In the genomic region with DNA sequence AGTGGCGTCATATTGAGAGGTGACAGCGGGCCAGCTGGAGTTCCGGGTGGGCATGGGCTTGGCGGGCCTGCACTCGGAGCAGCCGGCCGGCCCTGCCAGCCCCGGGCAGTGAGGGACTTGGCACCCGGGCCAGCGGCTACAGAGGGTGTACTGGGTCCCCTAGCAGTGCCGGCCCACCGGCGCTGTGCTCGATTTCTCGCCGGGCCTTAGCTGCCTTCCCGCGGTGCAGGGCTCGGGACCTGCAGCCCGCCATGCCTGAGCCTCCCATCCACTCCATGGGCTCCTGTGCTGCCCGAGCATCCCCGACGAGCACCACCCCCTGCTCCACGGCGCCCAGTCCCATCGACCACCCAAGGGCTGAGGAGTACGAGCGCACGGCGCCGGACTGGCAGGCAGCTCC, we compare ENCODE assay signal across 8 cellular contexts. TPM values are rescaled to one million over a fixed set of nuclear protein-coding genes. Genes with fewer than 3 reads are reported as not detected.
A peak's percentile ranks its signal among the peaks of the same experiment; 100 is the strongest.
DNase-seq lines count a peak whose midpoint lies in the region; ATAC-seq, FAIRE-seq and TF ChIP-seq lines count a peak whose summit lies in the region.
"Not testable (repeated sequence)": the region's sequence is repeated elsewhere in the genome, so short reads cannot be mapped to it uniquely, and the experiment has no call there.

No MANE protein-coding gene starts in this region.

- POLR2A ChIA-PET in A673 (lab: Charles Lee; ENCODE audit: low non-redundant PET); activated CD4-positive, alpha-beta T cell treated with anti-CD3 and anti-CD28 coated beads, Interleukin-2, amount 10 ng/mL, durations not matched to agents 7 days and 5 days (lab: Charles Lee): not testable (repeated sequence)

- dilution Hi-C loops in keratinocyte (cut with MboI; ENCODE audit: extremely low pct_ligation_motif_present, low sequenced_read_pairs), result not testable (repeated sequence)

- intact Hi-C loops in A673 (cut with micrococcal nuclease; ENCODE audit: unreplicated experiment), result not testable (repeated sequence)
- intact Hi-C loops in dorsolateral prefrontal cortex (cut with DNase I), result loop anchor here (2.0 to 5.0 kb wide), 3 partner anchors 35 to 67 kb away; partner anchors contain the start of gene MRPL19 (in 1 of the 2)

- H2BK20ac ChIP-seq in H9 (ENCODE audit: low read depth, low read length, poor library complexity, severe bottlenecking), result not testable (repeated sequence)

- H3K14ac ChIP-seq in H9 (ENCODE audit: insufficient read depth, low read length), result not testable (repeated sequence)

- not testable (repeated sequence) for H3K79me2 ChIP-seq in H9 (ENCODE audit: insufficient read depth, low read length); keratinocyte (ENCODE audit: control insufficient read depth, insufficient read depth, low read length); parathyroid adenoma
- peaks cover 41% of the 10 kb centered on the region for H3K79me2 ChIP-seq in OCI-LY3 (ENCODE audit: low read length)

- H3K27me3 ChIP-seq in A673 (replicated peaks; ENCODE audit: insufficient read depth, low read depth, low read length, poor library complexity); H9 (ENCODE audit: insufficient read depth, low read length); OCI-LY3 (ENCODE audit: low read depth, low read length); dorsolateral prefrontal cortex; keratinocyte (ENCODE audit: control insufficient read depth, extremely low read depth, insufficient read depth, low read length); parathyroid adenoma (ENCODE audit: control insufficient read depth, insufficient read depth, low read length): not testable (repeated sequence)

- not testable (repeated sequence) for H3K27ac ChIP-seq in A673 (ENCODE audit: low read depth, low read length, poor library complexity, severe bottlenecking); H9 (ENCODE audit: insufficient read length, low read depth, low read length); keratinocyte (ENCODE audit: control insufficient read depth, insufficient read depth, low read length)
- H3K27ac ChIP-seq in OCI-LY3 (ENCODE audit: low read length), result peak overlapping the region; percentile 94
- H3K27ac ChIP-seq in dorsolateral prefrontal cortex, result peak overlapping the region in 34 of 59 donors; percentile 81 to 97 (median 91)
- peak overlapping the region; percentile 75 for H3K27ac ChIP-seq in parathyroid adenoma

- not testable (repeated sequence) for H3K9ac ChIP-seq in H9 (ENCODE audit: extremely low read depth, insufficient read length, low read length); keratinocyte (ENCODE audit: control insufficient read depth, extremely low read depth, insufficient read depth, low read length); parathyroid adenoma
- peak overlapping the region; percentile 81 for H3K9ac ChIP-seq in OCI-LY3 (ENCODE audit: low read length)

- not testable (repeated sequence) for H3K9me3 ChIP-seq in A673 (ENCODE audit: low read depth, low read length, poor library complexity, severe bottlenecking); H9 (ENCODE audit: control insufficient read depth, low read depth, low read length); OCI-LY3 (ENCODE audit: insufficient read depth, low read length); keratinocyte (ENCODE audit: control insufficient read depth, low read depth, low read length); parathyroid adenoma (ENCODE audit: control insufficient read depth, low read length)

- H2BK120ac ChIP-seq in H9 (ENCODE audit: low read depth, low read length, poor library complexity, severe bottlenecking), result not testable (repeated sequence)

- H3K79me1 ChIP-seq in H9 (ENCODE audit: insufficient read depth, low read depth, low read length, poor library complexity, severe bottlenecking), result not testable (repeated sequence)

- H3K4me1 ChIP-seq in A673 (ENCODE audit: insufficient read depth, low read length, poor library complexity, severe bottlenecking); H9 (ENCODE audit: insufficient read depth, low read length); parathyroid adenoma: not testable (repeated sequence)
- H3K4me1 ChIP-seq in OCI-LY3 (ENCODE audit: low read length) (peaks cover 16% of the 10 kb centered on the region), keratinocyte (ENCODE audit: control insufficient read depth, extremely low read depth, insufficient read depth, low read length) (peaks cover 12% of the 10 kb centered on the region)

- FAIRE-seq in keratinocyte (lab: Jason Lieb, UNC), result not testable (repeated sequence)

- H4K91ac ChIP-seq in H9 (ENCODE audit: insufficient read length, low read depth, low read length), result not testable (repeated sequence)

- H2AK5ac ChIP-seq in H9 (ENCODE audit: insufficient read length, low read length), result not testable (repeated sequence)

- H3K4me3 Mint-ChIP-seq in H9, result peak overlapping the region; percentile 73 to 83; a peak in 3 of 5 replicates
- peak overlapping the region; percentile 80 for H3K4me3 Mint-ChIP-seq in activated CD4-positive, alpha-beta T cell treated with anti-CD3 and anti-CD28 coated beads, Interleukin-2, amount 10 ng/mL, durations not matched to agents 7 days and 5 days

- TF ChIP-seq CTCF in A673 (conservative IDR thresholded peaks at IDR 0.05; ENCODE audit: low read depth, low read length); H9 (conservative IDR thresholded peaks at IDR 0.05); OCI-LY3 (IDR thresholded peaks at IDR 0.05; ENCODE audit: low read depth, low read length); dorsolateral prefrontal cortex (IDR thresholded peaks at IDR 0.05 in 54 of 56, conservative IDR thresholded peaks at IDR 0.05 in 2 of 56; ENCODE audit: low read depth in 1 of 56, partially characterized antibody in 56 of 56); keratinocyte (optimal IDR thresholded peaks at IDR 0.05 in 1 of 3, IDR thresholded peaks at IDR 0.05 in 1 of 3, conservative IDR thresholded peaks at IDR 0.05 in 1 of 3; ENCODE audit: extremely low read depth in 1 of 3, insufficient read depth in 2 of 3, low read length in 3 of 3); parathyroid adenoma (IDR thresholded peaks at IDR 0.05): not testable (repeated sequence)

- not testable (repeated sequence) for H2BK15ac ChIP-seq in H9 (ENCODE audit: low read depth, low read length)

- H3T11ph ChIP-seq in H9 (ENCODE audit: low read length), result not testable (repeated sequence)

- no CpG with 5 or more reads among the region's 31 CpGs for WGBS in H9 (ENCODE audit: extremely low coverage, insufficient read length, low lambda C conversion rate)

- not testable (repeated sequence) for DNase-seq in A673 (ENCODE audit: low spot score); H9; activated CD4-positive, alpha-beta T cell treated with anti-CD3 and anti-CD28 coated beads, Interleukin-2, amount 10 ng/mL, durations not matched to agents 7 days and 5 days; activated naive CD4-positive, alpha-beta T cell treated with anti-CD3 and anti-CD28 coated beads, Interleukin-2, amount 50 U/mL, for 72 hours (ENCODE audit: low spot score in 2 of 2); dorsolateral prefrontal cortex; keratinocyte (ENCODE audit: low read depth, low spot score)

- not testable (repeated sequence) for H3K4me2 ChIP-seq in H9 (ENCODE audit: insufficient read depth, insufficient read length, low read length); parathyroid adenoma (ENCODE audit: low read length)
- H3K4me2 ChIP-seq in OCI-LY3 (ENCODE audit: low read length) (peak overlapping the region; percentile 99), keratinocyte (ENCODE audit: control insufficient read depth, extremely low read depth, insufficient read depth, low read depth, low read length) (peak overlapping the region; percentile 94)

- peaks cover 13 to 20% of the 10 kb centered on the region in 2 experiments for H3K4me1 Mint-ChIP-seq in H9
- H3K4me1 Mint-ChIP-seq in activated CD4-positive, alpha-beta T cell treated with anti-CD3 and anti-CD28 coated beads, Interleukin-2, amount 10 ng/mL, durations not matched to agents 7 days and 5 days, result peaks cover 28% of the 10 kb centered on the region

- H3K23me2 ChIP-seq in H9 (ENCODE audit: insufficient read length, low read depth, low read length, poor library complexity, severe bottlenecking), result not testable (repeated sequence)

- H3K4me3 ChIP-seq in A673 (ENCODE audit: low read depth, low read length, poor library complexity, severe bottlenecking), result peak overlapping the region; percentile 62
- peak overlapping the region; percentile 96 for H3K4me3 ChIP-seq in OCI-LY3 (ENCODE audit: low read length)
- peak overlapping the region in 40 of 59 donors; percentile 57 to 97 (median 84) for H3K4me3 ChIP-seq in dorsolateral prefrontal cortex
- H3K4me3 ChIP-seq in keratinocyte (ENCODE audit: control insufficient read depth in 2 of 3, extremely low read depth in 1 of 3, insufficient read depth in 2 of 3, low read depth in 1 of 3, low read length in 3 of 3); parathyroid adenoma (ENCODE audit: low read depth, low read length): not testable (repeated sequence)

- not testable (repeated sequence) for H3K4ac ChIP-seq in H9 (ENCODE audit: low read depth, low read length)

- H3K27me3 Mint-ChIP-seq in H9 (ENCODE audit: low read depth); activated CD4-positive, alpha-beta T cell treated with anti-CD3 and anti-CD28 coated beads, Interleukin-2, amount 10 ng/mL, durations not matched to agents 7 days and 5 days: not testable (repeated sequence)

- H3K36me3 Mint-ChIP-seq in H9 (ENCODE audit: insufficient read depth in 1 of 3, low read depth in 3 of 3); activated CD4-positive, alpha-beta T cell treated with anti-CD3 and anti-CD28 coated beads, Interleukin-2, amount 10 ng/mL, durations not matched to agents 7 days and 5 days (ENCODE audit: low read depth): not testable (repeated sequence)
- H3K36me3 Mint-ChIP-seq in activated naive CD4-positive, alpha-beta T cell treated with anti-CD3 and anti-CD28 coated beads, Interleukin-2, amount 50 U/mL, for 72 hours, result peaks cover 8 to 12% of the 10 kb centered on the region in 2 donors

- H3K36me3 ChIP-seq in A673 (ENCODE audit: insufficient read depth, low read length, poor library complexity, severe bottlenecking); OCI-LY3 (replicated peaks; ENCODE audit: low read depth, low read length); keratinocyte (ENCODE audit: control insufficient read depth in 2 of 2, extremely low read depth in 1 of 2, insufficient read depth in 2 of 2, low read length in 2 of 2); parathyroid adenoma (ENCODE audit: control insufficient read depth, insufficient read depth, low read length): not testable (repeated sequence)

- H4K5ac ChIP-seq in H9 (ENCODE audit: insufficient read length, low read depth, low read length), result not testable (repeated sequence)

- ATAC-seq in activated naive CD4-positive, alpha-beta T cell treated with anti-CD3 and anti-CD28 coated beads, Interleukin-2, amount 50 U/mL, for 72 hours, result not testable (repeated sequence)

- BruUV-seq in A673 (replicated peaks; lab: Mats Ljungman, UMichigan), result not testable (repeated sequence)

- not testable (repeated sequence) for H4K20me1 ChIP-seq in H9 (ENCODE audit: control insufficient read depth, insufficient read depth, insufficient read length); OCI-LY3 (ENCODE audit: insufficient read depth, low read length); keratinocyte (ENCODE audit: control insufficient read depth, extremely low read depth, insufficient read depth, low read length)

- CTCF ChIA-PET in A673 (lab: Charles Lee), result not testable (repeated sequence)
- CTCF ChIA-PET in activated CD4-positive, alpha-beta T cell treated with anti-CD3 and anti-CD28 coated beads, Interleukin-2, amount 10 ng/mL, durations not matched to agents 7 days and 5 days (lab: Charles Lee), result interaction anchor here (2.5 kb wide), 1 partner anchor 65 kb away, joined by 11 read pairs; the partner anchor contains the start of gene MRPL19

- H3K18ac ChIP-seq in H9 (ENCODE audit: insufficient read length, low read depth, low read length), result not testable (repeated sequence)

- not testable (repeated sequence) for H4K8ac ChIP-seq in H9 (replicated peaks; ENCODE audit: insufficient read length, low read depth, low read length)

- H3K23ac ChIP-seq in H9 (ENCODE audit: insufficient read length, low read depth, low read length), result not testable (repeated sequence)

- H2BK5ac ChIP-seq in H9 (ENCODE audit: insufficient read length, low read length), result not testable (repeated sequence)

- not testable (repeated sequence) for H3K27ac Mint-ChIP-seq in H9
- peak overlapping the region; percentile 95 for H3K27ac Mint-ChIP-seq in activated CD4-positive, alpha-beta T cell treated with anti-CD3 and anti-CD28 coated beads, Interleukin-2, amount 10 ng/mL, durations not matched to agents 7 days and 5 days
- peak overlapping the region; percentile 93 to 98 for H3K27ac Mint-ChIP-seq in activated naive CD4-positive, alpha-beta T cell treated with anti-CD3 and anti-CD28 coated beads, Interleukin-2, amount 50 U/mL, for 72 hours

- not testable (repeated sequence) for H3K9me1 ChIP-seq in keratinocyte (ENCODE audit: control insufficient read depth, extremely low read depth, insufficient read depth, low read length)

- H2BK12ac ChIP-seq in H9 (ENCODE audit: insufficient read length, low read depth, low read length), result not testable (repeated sequence)

- not testable (repeated sequence) for H2AFZ ChIP-seq in H9 (ENCODE audit: low read length); keratinocyte (ENCODE audit: control insufficient read depth, low read length)
- H2AFZ ChIP-seq in OCI-LY3 (ENCODE audit: low read depth, low read length) (0 out of 2 replicates have a peak overlapping the region, but pooled peaks have one; percentile 99), parathyroid adenoma (peak overlapping the region; percentile 89)

- H3K56ac ChIP-seq in H9 (ENCODE audit: insufficient read length, low read depth, low read length), result not testable (repeated sequence)

- not testable (repeated sequence) for H3K9me3 Mint-ChIP-seq in H9; activated CD4-positive, alpha-beta T cell treated with anti-CD3 and anti-CD28 coated beads, Interleukin-2, amount 10 ng/mL, durations not matched to agents 7 days and 5 days; activated naive CD4-positive, alpha-beta T cell treated with anti-CD3 and anti-CD28 coated beads, Interleukin-2, amount 50 U/mL, for 72 hours

RNA-seq across cellular contexts. Expression of gene GCFC2, which starts 0.9 kb away (rescaled TPM):
- 40.2 and 42.2 TPM in 2 replicates for total RNA-seq in A673 (2021)
- 17.1 and 18.3 TPM in 2 replicates for total RNA-seq in H9 (2021)
- total RNA-seq in activated CD4-positive, alpha-beta T cell treated with anti-CD3 and anti-CD28 coated beads, Interleukin-2, amount 10 ng/mL, durations not matched to agents 7 days and 5 days, result 10 to 100 TPM; 23.1 to 25.4 TPM
- 10 to 100 TPM; 24.8 to 27.3 TPM for total RNA-seq in activated naive CD4-positive, alpha-beta T cell treated with anti-CD3 and anti-CD28 coated beads, Interleukin-2, amount 50 U/mL, for 72 hours
- 10 to 100 TPM; 13.9 to 35.4 (median 22.0) TPM for total RNA-seq in dorsolateral prefrontal cortex
- 9.0 to 17.0 TPM (median 9.1 TPM) in 3 replicates for polyA plus RNA-seq in keratinocyte
- polyA plus RNA-seq in keratinocyte (2011; ENCODE audit: low read depth), result 16.7 TPM
- polyA plus RNA-seq in keratinocyte (2011; cell fraction: cytosol; rRNA removed), result 6.4 and 16.7 TPM in 2 replicates
- 6.0 and 9.9 TPM in 2 replicates for polyA plus RNA-seq in keratinocyte (2011; cell fraction: nucleus; rRNA removed)
- polyA plus RNA-seq in keratinocyte (2012; ENCODE audit: low replicate concordance), result 8.8 and 9.9 TPM in 2 replicates
- 0.85 to 7.2 TPM (median 1.6 TPM) in 3 replicates for polyA minus RNA-seq in keratinocyte
- polyA minus RNA-seq in keratinocyte (2011; cell fraction: cytosol; rRNA and poly(A)+ RNA removed), result 6.1 TPM
- polyA minus RNA-seq in keratinocyte (2011; cell fraction: nucleus; rRNA and poly(A)+ RNA removed), result 5.7 and 6.7 TPM in 2 replicates
